Comparison of ENCODE assay signal across 10 cellular contexts in the genomic region with DNA sequence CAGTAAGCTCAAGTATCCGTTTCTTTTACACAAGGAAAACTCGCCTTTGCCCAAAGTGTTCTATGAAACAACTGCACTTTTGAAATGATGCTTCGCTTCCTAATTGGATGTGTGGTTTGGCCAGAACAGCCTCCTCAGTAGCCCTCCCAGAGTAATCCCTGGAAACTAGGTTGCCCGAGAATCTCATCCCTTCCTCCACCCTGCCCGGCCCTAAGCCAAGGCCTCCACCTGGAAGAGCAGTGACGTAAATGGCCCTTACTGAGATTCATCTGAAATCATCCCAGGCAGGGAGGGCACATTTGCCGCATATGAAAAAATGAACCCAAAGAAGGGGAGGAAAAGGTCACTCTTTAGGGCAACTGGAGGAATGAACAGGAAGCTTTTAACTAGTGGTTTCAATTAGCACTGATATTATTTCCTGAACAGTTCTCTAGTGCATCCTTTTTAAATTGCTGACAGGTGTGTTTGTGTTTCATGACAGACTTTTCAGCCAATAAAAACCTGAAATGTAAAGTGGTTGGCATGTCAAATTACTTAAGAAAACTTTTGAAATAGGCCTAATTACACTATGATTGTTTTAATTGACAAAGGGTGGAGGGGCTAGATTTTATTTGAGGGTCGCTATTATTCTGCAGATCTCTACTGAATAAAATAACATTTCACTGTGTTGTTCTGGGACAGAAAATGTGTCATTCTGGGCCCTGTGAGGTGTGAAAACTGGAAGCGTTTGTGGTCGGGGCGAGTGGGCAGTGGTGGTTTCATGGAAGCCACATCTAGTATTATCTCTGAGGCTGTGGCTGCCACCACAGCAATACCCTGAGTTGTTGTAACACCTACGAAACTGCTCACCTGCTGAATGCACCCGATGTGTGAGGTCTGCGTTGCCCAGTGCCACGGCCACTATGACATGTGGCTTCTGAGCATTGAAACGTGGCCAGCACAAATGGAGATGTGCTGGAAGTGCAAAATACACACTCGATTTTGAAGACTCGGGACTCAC.
DNase-seq lines count a peak whose midpoint lies in the region; ATAC-seq and TF ChIP-seq lines count a peak whose summit lies in the region.
"Had no signal": no experiment of that assay in that cellular context is flagged by ENCODE, and none has a peak within 500 bp of the region (broad histone marks: within the 10 kb centered on the region; RNA-seq: fewer than 3 reads in every experiment).

No MANE protein-coding gene starts in this region.

- no peak for TF ChIP-seq EP300 in transverse colon (IDR thresholded peaks at IDR 0.05; ENCODE audit: low read depth)
- TF ChIP-seq EP300 in gastroesophageal sphincter (IDR thresholded peaks at IDR 0.05) = no peak

- H3K27ac ChIP-seq in transverse colon (no peak overlapping the region), gastroesophageal sphincter (no peak overlapping the region)
- H3K27ac ChIP-seq: BLaER1, left lung had no signal

- no peak for TF ChIP-seq CTCF in transverse colon (IDR thresholded peaks at IDR 0.05)
- no peak for TF ChIP-seq CTCF in gastroesophageal sphincter (IDR thresholded peaks at IDR 0.05)

- H3K9me3 ChIP-seq in transverse colon = no peaks in the 10 kb centered on the region
- H3K9me3 ChIP-seq in gastroesophageal sphincter = no peaks in the 10 kb centered on the region
- H3K9me3 ChIP-seq: BLaER1, left lung had no signal

- peak; percentile 74 for DNase-seq in activated T-cell treated with anti-CD3 and anti-CD28 coated beads for 48 hours (ENCODE audit: low read depth)
- DNase-seq in activated T-cell treated with anti-CD3 and anti-CD28 coated beads for 4 hours = no peak
- peak in 1 of 2 donors; percentile 45 for DNase-seq in central memory CD8-positive, alpha-beta T cell (ENCODE audit: low spot score in 2 of 2)
- peak; percentile 31 for DNase-seq in transverse colon
- DNase-seq in GDM1 (lab: John Stamatoyannopoulos, UW) = no peak
- DNase-seq in NCI-H345 treated with DMSO at 0.1 percent for 48 hours (lab: John Stamatoyannopoulos, UW; ENCODE audit: unreplicated experiment) = no peak

- H3K27me3 Mint-ChIP-seq in central memory CD8-positive, alpha-beta T cell = no peaks in the 10 kb centered on the region

- in situ Hi-C loops in transverse colon (cut with MboI; ENCODE audit: low pct_ligation_motif_present in 1 of 4, low pct_unique_long_range_greater_than_20kb in 1 of 4, low sequenced_read_pairs in 3 of 4) = no loop called here

- no peak for TF ChIP-seq POLR2A in transverse colon (IDR thresholded peaks at IDR 0.05)
- TF ChIP-seq POLR2A in gastroesophageal sphincter (IDR thresholded peaks at IDR 0.05) = no peak

- peak overlapping the region; percentile 66 for H3K27ac Mint-ChIP-seq in central memory CD8-positive, alpha-beta T cell (ENCODE audit: low read depth)

- H3K36me3 Mint-ChIP-seq in central memory CD8-positive, alpha-beta T cell (ENCODE audit: insufficient read depth) = peaks cover 4% of the 10 kb centered on the region

- no peaks in the 10 kb centered on the region for H3K36me3 ChIP-seq in transverse colon
- peaks cover 0 to 5% of the 10 kb centered on the region in 2 donors for H3K36me3 ChIP-seq in gastroesophageal sphincter
- H3K36me3 ChIP-seq: BLaER1, left lung had no signal

- H3K9me3 Mint-ChIP-seq in central memory CD8-positive, alpha-beta T cell = no peaks in the 10 kb centered on the region

- WGBS in transverse colon (ENCODE audit: low coverage in 1 of 2), 2 donors = 69 to 100% methylated on average over 1 to 18 of the region's 18 CpGs
- WGBS in gastroesophageal sphincter (ENCODE audit: low coverage in 1 of 2), 2 donors = 94 to 95% methylated on average over 11 to 14 of the region's 18 CpGs

- H3K27me3 ChIP-seq in transverse colon (no peaks in the 10 kb centered on the region), gastroesophageal sphincter (no peaks in the 10 kb centered on the region)
- H3K27me3 ChIP-seq: BLaER1, left lung had no signal

- no peak overlapping the region for H3K4me3 ChIP-seq in transverse colon
- H3K4me3 ChIP-seq in gastroesophageal sphincter = no peak overlapping the region
- H3K4me3 ChIP-seq: BLaER1, left lung had no signal

- ATAC-seq in HG03558 (IDR thresholded peaks at IDR 0.05; ENCODE audit: extremely low read depth, unreplicated experiment) (peak; percentile 68), gastroesophageal sphincter (no peak)
- peak; percentile 85 for ATAC-seq in central memory CD8-positive, alpha-beta T cell (replicated peaks; ENCODE audit: extremely low read depth, poor library complexity, severe bottlenecking)
- ATAC-seq: left lung had no signal

- peaks cover 28% of the 10 kb centered on the region for H3K4me1 Mint-ChIP-seq in central memory CD8-positive, alpha-beta T cell

- H3K4me1 ChIP-seq in transverse colon = peaks cover 0 to 28% (median 6%) of the 10 kb centered on the region in 4 donors
- H3K4me1 ChIP-seq in gastroesophageal sphincter = no peaks in the 10 kb centered on the region
- H3K4me1 ChIP-seq: left lung had no signal

- intact Hi-C loops in transverse colon (cut with DNase I; ENCODE audit: low total_unique reads) = no loop called here

- H3K4me3 Mint-ChIP-seq in central memory CD8-positive, alpha-beta T cell = peak overlapping the region; percentile 54

Comparison
In these comparisons a context has a peak if more than half of its experiments do, and no peak if none do; other contexts are left out.
1. DNase-seq: peak in activated T-cell treated with anti-CD3 and anti-CD28 coated beads for 48 hours (single experiment) and transverse colon (single experiment); none in activated T-cell treated with anti-CD3 and anti-CD28 coated beads for 4 hours (single experiment), GDM1 (single experiment) and NCI-H345 treated with DMSO at 0.1 percent for 48 hours (single experiment).